In genomic region chr15:81053621-81054020, GRCh38 we compare ENCODE assay signal across 4 cellular contexts.
"Had no signal": no experiment of that assay in that cellular context is flagged by ENCODE, and none has a peak within 500 bp of the region (broad histone marks: within the 10 kb centered on the region; RNA-seq: fewer than 3 reads in every experiment).

No MANE protein-coding gene starts in this region.

- H3K4me3 ChIP-seq: K562 had no signal

- DNase-seq: IMR-90, KBM-7 had no signal

- H3K27ac ChIP-seq: HL-60 had no signal
